ENCODE assay signal across 18 cellular contexts in the genomic region with DNA sequence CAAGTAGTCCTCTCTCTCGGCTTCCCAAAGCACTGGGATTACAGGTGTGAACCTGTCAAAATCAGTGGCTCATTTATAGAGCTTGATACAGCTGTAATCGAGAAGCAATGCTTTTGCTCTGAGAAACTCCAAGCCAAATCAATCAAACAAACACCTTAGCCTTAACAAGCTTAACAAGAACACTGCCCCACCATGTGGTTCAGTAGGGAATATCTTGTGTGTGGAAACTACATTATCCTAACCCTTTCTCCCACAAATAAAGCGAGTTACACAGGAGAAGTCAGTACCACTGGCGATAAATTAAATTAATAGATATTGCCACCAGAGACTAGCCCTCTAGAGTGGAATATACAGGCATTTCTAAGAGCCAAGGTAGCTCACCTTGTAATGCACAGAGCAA. TPM values are rescaled to one million over a fixed set of nuclear protein-coding genes. Genes with fewer than 3 reads are reported as not detected.
DNase-seq lines count a peak whose midpoint lies in the region; ATAC-seq, FAIRE-seq and TF ChIP-seq lines count a peak whose summit lies in the region.
"Had no signal": no experiment of that assay in that cellular context is flagged by ENCODE, and none has a peak within 500 bp of the region (broad histone marks: within the 10 kb centered on the region; RNA-seq: fewer than 3 reads in every experiment).

No MANE protein-coding gene starts in this region.

- peaks cover 37% of the 10 kb centered on the region for H3K36me3 Mint-ChIP-seq in astrocyte (ENCODE audit: low read depth, unreplicated experiment)

- H3K4me1 Mint-ChIP-seq in astrocyte (ENCODE audit: low read depth, unreplicated experiment): no peaks in the 10 kb centered on the region

- no peaks in the 10 kb centered on the region for H3K27me3 Mint-ChIP-seq in astrocyte (ENCODE audit: low read depth, unreplicated experiment)

- intact Hi-C loops in A673 (cut with micrococcal nuclease; ENCODE audit: unreplicated experiment): no loop called here

- no TSS peak for BruUV-seq in A673 (replicated peaks; lab: Mats Ljungman, UMichigan)

- H3K9me3 Mint-ChIP-seq in astrocyte (ENCODE audit: unreplicated experiment): no peaks in the 10 kb centered on the region
- H3K9me3 Mint-ChIP-seq: activated naive CD4-positive, alpha-beta T cell treated with anti-CD3 and anti-CD28 coated beads, Interleukin-2, amount 50 U/mL, for 72 hours had no signal

- no peaks in the 10 kb centered on the region for H3K79me2 ChIP-seq in astrocyte (ENCODE audit: insufficient read depth, low read length)
- H3K79me2 ChIP-seq in keratinocyte (ENCODE audit: control insufficient read depth, insufficient read depth, low read length): no peaks in the 10 kb centered on the region

- H3K4me3 Mint-ChIP-seq in astrocyte (ENCODE audit: unreplicated experiment): no peak overlapping the region

- H3K4me2 ChIP-seq in astrocyte (ENCODE audit: low read length) (no peak overlapping the region), keratinocyte (ENCODE audit: control insufficient read depth, extremely low read depth, insufficient read depth, low read depth, low read length) (no peak overlapping the region)

- peak; percentile 33; the same call in 1 of the 2 replicates for TF ChIP-seq CTCF in A673 (conservative IDR thresholded peaks at IDR 0.05; ENCODE audit: low read depth, low read length)
- TF ChIP-seq CTCF in astrocyte (IDR thresholded peaks at IDR 0.05; ENCODE audit: insufficient read depth, low read depth, low read length): peak; percentile 5
- no peak for TF ChIP-seq CTCF in keratinocyte (optimal IDR thresholded peaks at IDR 0.05 in 1 of 3, IDR thresholded peaks at IDR 0.05 in 1 of 3, conservative IDR thresholded peaks at IDR 0.05 in 1 of 3; ENCODE audit: extremely low read depth in 1 of 3, insufficient read depth in 2 of 3, low read length in 3 of 3)

- CTCF ChIA-PET in A673 (lab: Charles Lee) (interaction anchor here (0.6 to 1.1 kb wide), 2 partner anchors 203 to 530 kb away, joined by 4 read pairs; no protein-coding TSS in a partner anchor), HEK293T (lab: Yijun Ruan, JAX) (no interaction called here)

- no peaks in the 10 kb centered on the region for H3K9me3 ChIP-seq in A673 (ENCODE audit: low read depth, low read length, poor library complexity, severe bottlenecking)
- H3K9me3 ChIP-seq in astrocyte (ENCODE audit: insufficient read depth, low read depth, low read length): no peaks in the 10 kb centered on the region
- no peaks in the 10 kb centered on the region for H3K9me3 ChIP-seq in keratinocyte (ENCODE audit: control insufficient read depth, low read depth, low read length)
- no peaks in the 10 kb centered on the region for H3K9me3 ChIP-seq in MG63
- H3K9me3 ChIP-seq: upper lobe of left lung had no signal

- H3K9ac ChIP-seq in astrocyte (ENCODE audit: low read length) (no peak overlapping the region), keratinocyte (ENCODE audit: control insufficient read depth, extremely low read depth, insufficient read depth, low read length) (no peak overlapping the region)

- H3K4me1 ChIP-seq in A673 (ENCODE audit: insufficient read depth, low read length, poor library complexity, severe bottlenecking) (no peaks in the 10 kb centered on the region), astrocyte (ENCODE audit: insufficient read depth, low read length) (no peaks in the 10 kb centered on the region), keratinocyte (ENCODE audit: control insufficient read depth, extremely low read depth, insufficient read depth, low read length) (peaks cover 5% of the 10 kb centered on the region)

- H3K27ac Mint-ChIP-seq in astrocyte (ENCODE audit: unreplicated experiment): no peak overlapping the region

- H4K20me1 ChIP-seq in astrocyte (ENCODE audit: insufficient read depth, low read length): peaks cover 5% of the 10 kb centered on the region
- H4K20me1 ChIP-seq in keratinocyte (ENCODE audit: control insufficient read depth, extremely low read depth, insufficient read depth, low read length): no peaks in the 10 kb centered on the region

- peak; percentile 16 for DNase-seq in A673 (ENCODE audit: low spot score)
- DNase-seq in HEK293T (ENCODE audit: extremely low spot score): no peak
- no peak for DNase-seq in astrocyte (ENCODE audit: low read depth)
- DNase-seq in keratinocyte (ENCODE audit: low read depth, low spot score): no peak
- DNase-seq in MG63: no peak
- DNase-seq in HCEC 1CT: no peak
- DNase-seq: AML-193; DND-41; Karpas-422; NCI-H187 treated with DMSO at 0.1 percent for 48 hours; NCI-H69; stimulated activated CD4-positive, alpha-beta T cell treated with anti-CD3 and anti-CD28 coated beads, Interleukin-1b, Interleukin-23, amount 100 ng/mL, for 48 hours; upper lobe of left lung had no signal

- H3K27ac ChIP-seq in A673 (ENCODE audit: low read depth, low read length, poor library complexity, severe bottlenecking): no peak overlapping the region
- H3K27ac ChIP-seq in astrocyte (ENCODE audit: low read depth, low read length): no peak overlapping the region
- no peak overlapping the region for H3K27ac ChIP-seq in keratinocyte (ENCODE audit: control insufficient read depth, insufficient read depth, low read length)
- H3K27ac ChIP-seq: upper lobe of left lung had no signal

- no peaks in the 10 kb centered on the region for H3K9me1 ChIP-seq in keratinocyte (ENCODE audit: control insufficient read depth, extremely low read depth, insufficient read depth, low read length)

- H3K36me3 ChIP-seq in A673 (ENCODE audit: insufficient read depth, low read length, poor library complexity, severe bottlenecking) (peaks cover 55% of the 10 kb centered on the region), astrocyte (ENCODE audit: insufficient read depth, low read length) (peaks cover 25% of the 10 kb centered on the region), keratinocyte (ENCODE audit: control insufficient read depth in 2 of 2, extremely low read depth in 1 of 2, insufficient read depth in 2 of 2, low read length in 2 of 2) (peaks cover 19 to 30% of the 10 kb centered on the region in 2 experiments), MG63 (peaks cover 25% of the 10 kb centered on the region)

- ATAC-seq in HG03378 (IDR thresholded peaks at IDR 0.05; ENCODE audit: unreplicated experiment) (no peak), HG03045 (IDR thresholded peaks at IDR 0.05; ENCODE audit: unreplicated experiment) (no peak)
- ATAC-seq: activated naive CD4-positive, alpha-beta T cell treated with anti-CD3 and anti-CD28 coated beads, Interleukin-2, amount 50 U/mL, for 72 hours had no signal

- no peak for FAIRE-seq in astrocyte (lab: Jason Lieb, UNC)
- peak; percentile 43 for FAIRE-seq in keratinocyte (lab: Jason Lieb, UNC)
- FAIRE-seq: colon, TTC549 had no signal

- no peak overlapping the region for H3K4me3 ChIP-seq in A673 (ENCODE audit: low read depth, low read length, poor library complexity, severe bottlenecking)
- no peak overlapping the region for H3K4me3 ChIP-seq in astrocyte (ENCODE audit: insufficient read depth, low read depth, low read length)
- no peak overlapping the region for H3K4me3 ChIP-seq in keratinocyte (ENCODE audit: control insufficient read depth in 2 of 3, extremely low read depth in 1 of 3, insufficient read depth in 2 of 3, low read depth in 1 of 3, low read length in 3 of 3)
- H3K4me3 ChIP-seq in MG63: no peak overlapping the region
- H3K4me3 ChIP-seq: upper lobe of left lung had no signal

- H3K27me3 ChIP-seq in A673 (replicated peaks; ENCODE audit: insufficient read depth, low read depth, low read length, poor library complexity): no peaks in the 10 kb centered on the region
- no peaks in the 10 kb centered on the region for H3K27me3 ChIP-seq in astrocyte (ENCODE audit: insufficient read depth, low read length)
- H3K27me3 ChIP-seq in keratinocyte (ENCODE audit: control insufficient read depth, extremely low read depth, insufficient read depth, low read length): no peaks in the 10 kb centered on the region
- H3K27me3 ChIP-seq in MG63: no peaks in the 10 kb centered on the region
- H3K27me3 ChIP-seq: upper lobe of left lung had no signal

- H2AFZ ChIP-seq in astrocyte (ENCODE audit: low read depth, low read length): no peak overlapping the region
- no peak overlapping the region for H2AFZ ChIP-seq in keratinocyte (ENCODE audit: control insufficient read depth, low read length)

- POLR2A ChIA-PET in A673 (lab: Charles Lee; ENCODE audit: low non-redundant PET): no interaction called here
- POLR2A ChIA-PET in HEK293T (lab: Yijun Ruan, JAX): no interaction called here

- dilution Hi-C loops in keratinocyte (cut with MboI; ENCODE audit: extremely low pct_ligation_motif_present, low sequenced_read_pairs): no loop called here

TF ChIP-seq in HEK293T, 16 proteins besides CTCF, POLR2A, EP300 and RAD21:
- no peak for TF ChIP-seq NFRKB (IDR thresholded peaks at IDR 0.05)
- no peak for TF ChIP-seq SP1 (IDR thresholded peaks at IDR 0.05)
- TF ChIP-seq BHLHE40 (IDR thresholded peaks at IDR 0.05; ENCODE audit: borderline replicate concordance): no peak
- TF ChIP-seq FOXM1 (IDR thresholded peaks at IDR 0.05; ENCODE audit: borderline replicate concordance): no peak
- TF ChIP-seq ELF4 (IDR thresholded peaks at IDR 0.05): no peak
- TF ChIP-seq, protein P1, sequence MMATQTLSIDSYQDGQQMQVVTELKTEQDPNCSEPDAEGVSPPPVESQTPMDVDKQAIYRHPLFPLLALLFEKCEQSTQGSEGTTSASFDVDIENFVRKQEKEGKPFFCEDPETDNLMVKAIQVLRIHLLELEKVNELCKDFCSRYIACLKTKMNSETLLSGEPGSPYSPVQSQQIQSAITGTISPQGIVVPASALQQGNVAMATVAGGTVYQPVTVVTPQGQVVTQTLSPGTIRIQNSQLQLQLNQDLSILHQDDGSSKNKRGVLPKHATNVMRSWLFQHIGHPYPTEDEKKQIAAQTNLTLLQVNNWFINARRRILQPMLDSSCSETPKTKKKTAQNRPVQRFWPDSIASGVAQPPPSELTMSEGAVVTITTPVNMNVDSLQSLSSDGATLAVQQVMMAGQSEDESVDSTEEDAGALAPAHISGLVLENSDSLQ (IDR thresholded peaks at IDR 0.05): 0 out of 2 replicates have a peak, but pooled peaks have one; percentile 11

RNA-seq across cellular contexts. Expression of gene CDAN1, which starts 13.9 kb away (rescaled TPM):
- total RNA-seq in A673 (2021) (26.9 and 29.5 TPM in 2 replicates), astrocyte (10.7 and 14.6 TPM in 2 replicates)
- 3.6 to 4.7 TPM (median 3.8 TPM) in 3 replicates for polyA plus RNA-seq in keratinocyte
- polyA plus RNA-seq in keratinocyte (2011; ENCODE audit: low read depth): 3.4 TPM
- polyA plus RNA-seq in keratinocyte (2011; cell fraction: cytosol; rRNA removed): 1.5 and 2.7 TPM in 2 replicates
- 9.5 and 10.9 TPM in 2 replicates for polyA plus RNA-seq in keratinocyte (2011; cell fraction: nucleus; rRNA removed)
- 4.5 and 4.8 TPM in 2 replicates for polyA plus RNA-seq in keratinocyte (2012; ENCODE audit: low replicate concordance)
- 3.3 to 5.9 TPM (median 4.5 TPM) in 3 replicates for polyA minus RNA-seq in keratinocyte
- 3.1 TPM for polyA minus RNA-seq in keratinocyte (2011; cell fraction: cytosol; rRNA and poly(A)+ RNA removed)
- polyA minus RNA-seq in keratinocyte (2011; cell fraction: nucleus; rRNA and poly(A)+ RNA removed): 9.2 and 9.5 TPM in 2 replicates
- 7.9 and 9.5 TPM in 2 replicates for total RNA-seq in MG63 (2014; rRNA removed; shearing (Covaris generic); ENCODE audit: low replicate concordance)

Comparison
In these comparisons a context has a peak if more than half of its experiments do, and no peak if none do; other contexts are left out.
1. CTCF ChIP-seq: peak in A673 (single experiment) and astrocyte (single experiment); none in keratinocyte (0 of 3).